ENCODE assay signal across 5 cellular contexts in genomic region chr15:30044826-30045225, GRCh38. TPM values are rescaled to one million over a fixed set of nuclear protein-coding genes. Genes with fewer than 3 reads are reported as not detected.
"Had no signal": no experiment of that assay in that cellular context is flagged by ENCODE, and none has a peak within 500 bp of the region (broad histone marks: within the 10 kb centered on the region; RNA-seq: fewer than 3 reads in every experiment).

No MANE protein-coding gene starts in this region.

RNA-seq across cellular contexts. Expression of gene GOLGA8J, which starts 37.9 kb away (rescaled TPM):
- total RNA-seq: GM23248, H9, HepG2, HT-29 had no signal
- polyA plus RNA-seq: GM23248, IgD-negative memory B cell had no signal
